22 cellular contexts compared by ENCODE assay signal in the genomic region with DNA sequence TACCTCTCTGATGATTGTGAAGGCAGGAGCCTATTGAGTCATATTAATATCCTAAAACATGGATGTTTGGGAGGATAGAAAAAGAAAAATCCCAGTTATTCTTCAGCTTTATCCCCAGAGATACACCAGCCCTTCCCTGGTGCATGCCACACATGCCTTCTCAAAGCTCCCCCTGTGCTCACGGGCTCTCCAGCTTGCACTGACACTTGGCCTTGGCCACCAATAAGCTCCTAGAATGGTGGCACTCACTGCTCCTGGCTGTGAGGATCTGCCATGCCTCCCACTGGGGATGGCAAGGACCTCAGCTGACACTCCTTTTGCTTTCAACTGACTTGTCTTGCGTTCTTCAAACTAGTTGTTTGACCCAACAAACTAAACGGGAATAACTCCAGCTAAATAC. TPM values are rescaled to one million over a fixed set of nuclear protein-coding genes. Genes with fewer than 3 reads are reported as not detected.
"Had no signal": no experiment of that assay in that cellular context is flagged by ENCODE, and none has a peak within 500 bp of the region (broad histone marks: within the 10 kb centered on the region; RNA-seq: fewer than 3 reads in every experiment).

No MANE protein-coding gene starts in this region.

- H3K27me3 ChIP-seq: cardiac muscle cell, hepatocyte, spleen, tibial artery had no signal

- H3K4me1 ChIP-seq: esophagus squamous epithelium, gastroesophageal sphincter, spleen had no signal

- DNase-seq: cerebellar nuclear complex; esophagus squamous epithelium; foreskin fibroblast; glutamatergic neuron; kidney; left colon; midbrain; naive B cell; nephron progenitor cell; spleen; stimulated activated CD4-positive, alpha-beta T cell treated with anti-CD3 and anti-CD28 coated beads, Interleukin-15, amount 100 ng/mL, for 24 hours; stimulated activated CD4-positive, alpha-beta T cell treated with anti-CD3 and anti-CD28 coated beads, Interleukin-1b, Interleukin-23, amount 100 ng/mL, for 48 hours; stimulated activated CD4-positive, alpha-beta T cell treated with anti-CD3 and anti-CD28 coated beads, Interleukin-4, amount 100 ng/mL, for 24 hours; tibial artery had no signal

- H3K4me3 ChIP-seq: cardiac muscle cell, esophagus squamous epithelium, gastroesophageal sphincter, hepatocyte, spleen, tibial artery had no signal

- H3K4me1 Mint-ChIP-seq: naive B cell; stimulated activated memory B cell treated with anti-CD40 and anti-IgM and Interleukin-4, amounts not matched to agents 10 μg/mL and 1 μg/mL and 100 μg/mL, for 72 hours had no signal

- H3K4me2 ChIP-seq: hepatocyte had no signal

- H3K9me3 Mint-ChIP-seq: dendritic cell treated with granulocyte-macrophage colony-stimulating factor and Interleukin-4, amounts not matched to agents 40 ng/mL and 50 ng/mL, for 4 days; naive B cell; nephron progenitor cell; stimulated activated memory B cell treated with anti-CD40 and anti-IgM and Interleukin-4, amounts not matched to agents 10 μg/mL and 1 μg/mL and 100 μg/mL, for 72 hours; stimulated activated naive CD8-positive, alpha-beta T cell treated with anti-CD3 and anti-CD28 coated beads, Interleukin-15, Interleukin-2, amounts not matched to agents 100 ng/mL and 50 ng/mL, for 24 hours had no signal

- ATAC-seq: gastroesophageal sphincter; left colon; stimulated activated memory B cell treated with anti-CD40 and anti-IgM and Interleukin-4, amounts not matched to agents 10 μg/mL and 1 μg/mL and 100 μg/mL, for 72 hours had no signal

- H3K9me3 ChIP-seq: esophagus squamous epithelium, gastroesophageal sphincter, spleen, tibial artery had no signal

- H3K79me2 ChIP-seq: hepatocyte had no signal

- H3K27me3 Mint-ChIP-seq: naive B cell; stimulated activated memory B cell treated with anti-CD40 and anti-IgM and Interleukin-4, amounts not matched to agents 10 μg/mL and 1 μg/mL and 100 μg/mL, for 72 hours; stimulated activated naive CD8-positive, alpha-beta T cell treated with anti-CD3 and anti-CD28 coated beads, Interleukin-15, Interleukin-2, amounts not matched to agents 100 ng/mL and 50 ng/mL, for 24 hours had no signal

- H3K4me3 Mint-ChIP-seq: dendritic cell treated with granulocyte-macrophage colony-stimulating factor and Interleukin-4, amounts not matched to agents 40 ng/mL and 50 ng/mL, for 4 days; naive B cell; nephron progenitor cell; stimulated activated memory B cell treated with anti-CD40 and anti-IgM and Interleukin-4, amounts not matched to agents 10 μg/mL and 1 μg/mL and 100 μg/mL, for 72 hours; stimulated activated naive CD8-positive, alpha-beta T cell treated with anti-CD3 and anti-CD28 coated beads, Interleukin-15, Interleukin-2, amounts not matched to agents 100 ng/mL and 50 ng/mL, for 24 hours had no signal

- H3K27ac Mint-ChIP-seq: dendritic cell treated with granulocyte-macrophage colony-stimulating factor and Interleukin-4, amounts not matched to agents 40 ng/mL and 50 ng/mL, for 4 days; nephron progenitor cell; stimulated activated memory B cell treated with anti-CD40 and anti-IgM and Interleukin-4, amounts not matched to agents 10 μg/mL and 1 μg/mL and 100 μg/mL, for 72 hours; stimulated activated naive CD8-positive, alpha-beta T cell treated with anti-CD3 and anti-CD28 coated beads, Interleukin-15, Interleukin-2, amounts not matched to agents 100 ng/mL and 50 ng/mL, for 24 hours had no signal

- H3K27ac ChIP-seq: cardiac muscle cell, esophagus squamous epithelium, gastroesophageal sphincter, hepatocyte, spleen, tibial artery had no signal

- H3K36me3 ChIP-seq: cardiac muscle cell, esophagus squamous epithelium, gastroesophageal sphincter, spleen, tibial artery had no signal

RNA-seq across cellular contexts. Expression of a gene that starts 15.9 kb away (rescaled TPM):
- total RNA-seq: cardiac muscle cell, epithelial cell of proximal tubule, pulmonary artery endothelial cell had no signal
- polyA plus RNA-seq: cardiac muscle cell had no signal
